ENCODE assay signal across 9 cellular contexts in genomic region chr1:156160000-156160743, GRCh38. TPM values are rescaled to one million over a fixed set of nuclear protein-coding genes. Genes with fewer than 3 reads are reported as not detected.
DNase-seq lines count a peak whose midpoint lies in the region; ATAC-seq and TF ChIP-seq lines count a peak whose summit lies in the region.
"Had no signal": no experiment of that assay in that cellular context is flagged by ENCODE, and none has a peak within 500 bp of the region (broad histone marks: within the 10 kb centered on the region; RNA-seq: fewer than 3 reads in every experiment).

No MANE protein-coding gene starts in this region.

- H3K4me3 ChIP-seq in lung: no peak overlapping the region
- H3K4me3 ChIP-seq in thymus (ENCODE audit: low read length): no peak overlapping the region

- CTCF ChIA-PET in activated CD4-positive, alpha-beta T cell treated with anti-CD3 and anti-CD28 coated beads, Interleukin-2, amount 10 ng/mL, durations not matched to agents 7 days and 5 days (lab: Charles Lee): interaction anchor here (0.7 to 2.1 kb wide), 8 partner anchors 8 to 72 kb away, joined by 3 to 4 read pairs (median 3); no protein-coding TSS in a partner anchor

- H3K4me3 Mint-ChIP-seq in activated CD4-positive, alpha-beta T cell treated with anti-CD3 and anti-CD28 coated beads, Interleukin-2, amount 10 ng/mL, durations not matched to agents 7 days and 5 days: peak overlapping the region; percentile 20
- peak overlapping the region; percentile 60 for H3K4me3 Mint-ChIP-seq in chondrocyte (ENCODE audit: unreplicated experiment)

- no peak for DNase-seq in activated CD4-positive, alpha-beta T cell treated with anti-CD3 and anti-CD28 coated beads, Interleukin-2, amount 10 ng/mL, durations not matched to agents 7 days and 5 days
- no peak for DNase-seq in activated CD4-positive, alpha-beta T cell treated with anti-CD3 and anti-CD28 coated beads, Interleukin-2, amount 50 U/mL, for 4 hours
- DNase-seq in chondrocyte (ENCODE audit: low spot score): no peak
- DNase-seq in lung (ENCODE audit: low spot score): no peak
- no peak for DNase-seq in inferior parietal cortex (ENCODE audit: extremely low spot score)
- no peak for DNase-seq in HuH-7 (ENCODE audit: low spot score)

- H3K27me3 ChIP-seq in lung (ENCODE audit: control insufficient read depth, insufficient read depth): no peaks in the 10 kb centered on the region
- H3K27me3 ChIP-seq in thymus (ENCODE audit: control insufficient read depth, insufficient read depth): no peaks in the 10 kb centered on the region

- peak overlapping the region; percentile 79 for H3K27ac Mint-ChIP-seq in activated CD4-positive, alpha-beta T cell treated with anti-CD3 and anti-CD28 coated beads, Interleukin-2, amount 10 ng/mL, durations not matched to agents 7 days and 5 days
- peak overlapping the region; percentile 36 for H3K27ac Mint-ChIP-seq in chondrocyte (ENCODE audit: unreplicated experiment)

- H3K9me3 ChIP-seq in lung (ENCODE audit: control insufficient read depth in 2 of 2, insufficient read depth in 1 of 2, low read length in 1 of 2) (no peaks in the 10 kb centered on the region), thymus (ENCODE audit: control insufficient read depth) (no peaks in the 10 kb centered on the region)

- 58 to 65% methylated on average over 13 of the region's 13 CpGs for WGBS in lung, 2 donors
- WGBS in thymus: 90% methylated on average over 13 of the region's 13 CpGs

- no peaks in the 10 kb centered on the region for H3K27me3 Mint-ChIP-seq in activated CD4-positive, alpha-beta T cell treated with anti-CD3 and anti-CD28 coated beads, Interleukin-2, amount 10 ng/mL, durations not matched to agents 7 days and 5 days
- peaks cover 4% of the 10 kb centered on the region for H3K27me3 Mint-ChIP-seq in chondrocyte (ENCODE audit: low read depth)

- peaks cover 64% of the 10 kb centered on the region for H3K4me1 Mint-ChIP-seq in activated CD4-positive, alpha-beta T cell treated with anti-CD3 and anti-CD28 coated beads, Interleukin-2, amount 10 ng/mL, durations not matched to agents 7 days and 5 days
- H3K4me1 Mint-ChIP-seq in chondrocyte (ENCODE audit: low read depth): peaks cover 16% of the 10 kb centered on the region

- ATAC-seq in lung (ENCODE audit: insufficient read depth, low FRiP score): no peak
- ATAC-seq in HG03175 (IDR thresholded peaks at IDR 0.05; ENCODE audit: unreplicated experiment): no peak

- peaks cover 2% of the 10 kb centered on the region for H3K9me3 Mint-ChIP-seq in activated CD4-positive, alpha-beta T cell treated with anti-CD3 and anti-CD28 coated beads, Interleukin-2, amount 10 ng/mL, durations not matched to agents 7 days and 5 days
- peaks cover 3% of the 10 kb centered on the region for H3K9me3 Mint-ChIP-seq in chondrocyte (ENCODE audit: low read depth)

- peaks cover 42% of the 10 kb centered on the region for H3K36me3 Mint-ChIP-seq in activated CD4-positive, alpha-beta T cell treated with anti-CD3 and anti-CD28 coated beads, Interleukin-2, amount 10 ng/mL, durations not matched to agents 7 days and 5 days (ENCODE audit: low read depth)
- peaks cover 4% of the 10 kb centered on the region for H3K36me3 Mint-ChIP-seq in chondrocyte (ENCODE audit: low read depth)

- POLR2A ChIA-PET in activated CD4-positive, alpha-beta T cell treated with anti-CD3 and anti-CD28 coated beads, Interleukin-2, amount 10 ng/mL, durations not matched to agents 7 days and 5 days (lab: Charles Lee): interaction anchor here (0.6 kb wide), 1 partner anchor 453 kb away, joined by 3 read pairs; no protein-coding TSS in a partner anchor

- peaks cover 0 to 1% of the 10 kb centered on the region in 2 donors for H3K36me3 ChIP-seq in lung (ENCODE audit: control insufficient read depth in 2 of 2, insufficient read depth in 2 of 2, low read length in 2 of 2)
- no peaks in the 10 kb centered on the region for H3K36me3 ChIP-seq in thymus (ENCODE audit: control insufficient read depth, insufficient read depth)

- H3K27ac ChIP-seq in lung (ENCODE audit: low read depth in 1 of 2, low read length in 1 of 2) (peak overlapping the region; percentile 58 to 74), thymus (ENCODE audit: low read depth) (peak overlapping the region; percentile 21)
- H3K27ac ChIP-seq: HL-60 had no signal

- H3K4me1 ChIP-seq in lung (ENCODE audit: control insufficient read depth in 2 of 2, insufficient read depth in 2 of 2, low read length in 2 of 2) (peaks cover 0 to 5% of the 10 kb centered on the region in 2 donors), thymus (ENCODE audit: control insufficient read depth, insufficient read depth, low read length) (peaks cover 6% of the 10 kb centered on the region)

- no peak for TF ChIP-seq CTCF in chondrocyte (IDR thresholded peaks at IDR 0.05)
- TF ChIP-seq CTCF in lung (IDR thresholded peaks at IDR 0.05; ENCODE audit: control extremely low read depth, extremely low read depth): no peak

RNA-seq across cellular contexts. Expression of gene SEMA4A, which starts 6.8 kb away (rescaled TPM):
- 10 to 100 TPM; 35.3 to 37.8 TPM for total RNA-seq in activated CD4-positive, alpha-beta T cell treated with anti-CD3 and anti-CD28 coated beads, Interleukin-2, amount 10 ng/mL, durations not matched to agents 7 days and 5 days
- total RNA-seq in chondrocyte (1.6 to 2.5 TPM (median 2.0 TPM) in 3 replicates), lung (10 to 100 TPM; 22.7 to 46.9 TPM)
- polyA plus RNA-seq in lung (10 to 100 TPM; 26.9 to 54.9 TPM), thymus (14.8 TPM)

RNA-seq across cellular contexts. Expression of gene SLC25A44, which starts 33.7 kb away (rescaled TPM):
- total RNA-seq in activated CD4-positive, alpha-beta T cell treated with anti-CD3 and anti-CD28 coated beads, Interleukin-2, amount 10 ng/mL, durations not matched to agents 7 days and 5 days: 10 to 100 TPM; 27.5 to 28.0 TPM
- 13.4 to 17.5 TPM (median 17.2 TPM) in 3 replicates for total RNA-seq in chondrocyte
- 10 to 100 TPM; 10.9 to 28.4 TPM for total RNA-seq in lung
- 10 to 100 TPM in 1 of 2 donors, 1 to 10 TPM in 1; 8.0 to 22.0 TPM for polyA plus RNA-seq in lung
- polyA plus RNA-seq in thymus: 10.7 TPM

RNA-seq across cellular contexts. Expression of gene LMNA, which starts 45.7 kb away (rescaled TPM):
- total RNA-seq in activated CD4-positive, alpha-beta T cell treated with anti-CD3 and anti-CD28 coated beads, Interleukin-2, amount 10 ng/mL, durations not matched to agents 7 days and 5 days: 10 to 100 TPM; 38.3 to 43.5 TPM
- total RNA-seq in chondrocyte (641 to 675 TPM (median 641 TPM) in 3 replicates), lung (100 to 1,000 TPM; 182 to 547 TPM)
- polyA plus RNA-seq in lung (100 to 1,000 TPM; 163 to 205 TPM), thymus (68.3 TPM)

RNA-seq across cellular contexts. Expression of gene PMF1, which starts 52.6 kb away (rescaled TPM):
- total RNA-seq in activated CD4-positive, alpha-beta T cell treated with anti-CD3 and anti-CD28 coated beads, Interleukin-2, amount 10 ng/mL, durations not matched to agents 7 days and 5 days: 10 to 100 TPM; 72.8 to 73.4 TPM
- total RNA-seq in chondrocyte (35.8 to 40.5 TPM (median 38.6 TPM) in 3 replicates), lung (10 to 100 TPM; 60.0 to 66.9 TPM)
- polyA plus RNA-seq in lung (100 to 1,000 TPM in 1 of 2 donors, 10 to 100 TPM in 1; 62.5 to 144 TPM), thymus (67.4 TPM)

Comparison
In these comparisons a context has a peak if more than half of its experiments do, and no peak if none do; other contexts are left out.
1. RNA of gene LMNA, which starts 45.7 kb away (total RNA-seq): 641 to 675 TPM in chondrocyte and 182 to 547 TPM in lung; 38.3 to 43.5 TPM in activated CD4-positive, alpha-beta T cell treated with anti-CD3 and anti-CD28 coated beads, Interleukin-2, amount 10 ng/mL, durations not matched to agents 7 days and 5 days; every median in the first group is over 4 times any median in the second.